17 cellular contexts compared by ENCODE assay signal in the genomic region with DNA sequence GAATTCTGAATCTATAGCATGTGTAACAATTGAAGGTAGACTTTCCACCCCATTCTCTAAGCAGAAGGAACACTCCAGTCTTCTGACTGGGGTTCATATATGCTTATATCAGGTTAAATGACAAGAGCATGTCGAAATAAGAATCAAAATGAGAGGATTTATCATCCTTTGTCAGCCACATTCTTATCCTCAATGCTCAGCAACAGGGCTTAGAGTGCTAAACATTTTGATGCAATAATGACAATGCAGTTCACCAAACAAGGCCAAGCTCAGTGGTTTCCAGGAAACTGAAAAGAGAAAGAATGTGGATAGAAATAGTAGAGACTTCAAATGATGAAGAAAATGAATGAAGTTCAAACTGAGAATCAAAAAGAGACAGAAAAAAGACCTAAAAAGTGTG.
A peak's percentile ranks its signal among the peaks of the same experiment; 100 is the strongest.
DNase-seq lines count a peak whose midpoint lies in the region; ATAC-seq and TF ChIP-seq lines count a peak whose summit lies in the region.
"Had no signal": no experiment of that assay in that cellular context is flagged by ENCODE, and none has a peak within 500 bp of the region (broad histone marks: within the 10 kb centered on the region; RNA-seq: fewer than 3 reads in every experiment).

No MANE protein-coding gene starts in this region.

- 58 to 88% methylated on average over 1 of the region's 1 CpG for WGBS in ectodermal cell, 2 experiments

- H3K9ac ChIP-seq in NT2/D1 (ENCODE audit: insufficient read length, low read depth), result no peak overlapping the region

- ATAC-seq in esophagus mucosa (no peak), HG03354 (IDR thresholded peaks at IDR 0.05; ENCODE audit: poor library complexity, severe bottlenecking, unreplicated experiment) (no peak)
- ATAC-seq: activated CD4-positive, alpha-beta T cell treated with anti-CD3 and anti-CD28 coated beads for 36 hours; effector memory CD8-positive, alpha-beta T cell had no signal

- H3K4me3 ChIP-seq in AG10803 (ENCODE audit: low read length) (no peak overlapping the region), NT2/D1 (ENCODE audit: insufficient read length, low read depth) (no peak overlapping the region), ectodermal cell (ENCODE audit: insufficient read depth, low read depth, low read length) (no peak overlapping the region)

- H3K9me3 ChIP-seq in NT2/D1 (ENCODE audit: insufficient read depth, low read length) (no peaks in the 10 kb centered on the region), ectodermal cell (ENCODE audit: control insufficient read depth, low read length) (no peaks in the 10 kb centered on the region)

- H3K4me1 ChIP-seq in NT2/D1 (ENCODE audit: insufficient read depth, insufficient read length) (no peaks in the 10 kb centered on the region), ectodermal cell (ENCODE audit: control insufficient read depth, insufficient read depth, low read length) (no peaks in the 10 kb centered on the region)

- TF ChIP-seq CTCF in AG10803 (conservative IDR thresholded peaks at IDR 0.05; ENCODE audit: low read length), result no peak

- H3K27me3 ChIP-seq in NT2/D1 (ENCODE audit: insufficient read depth, insufficient read length), result no peaks in the 10 kb centered on the region
- no peaks in the 10 kb centered on the region for H3K27me3 ChIP-seq in ectodermal cell (ENCODE audit: control insufficient read depth, insufficient read depth, low read length, poor library complexity, severe bottlenecking)

- H3K27ac ChIP-seq in ectodermal cell (ENCODE audit: insufficient read depth, low read depth, low read length, poor library complexity, severe bottlenecking), result peak overlapping the region; percentile 41

- H3K36me3 ChIP-seq in NT2/D1 (ENCODE audit: insufficient read depth, insufficient read length, low read length), result no peaks in the 10 kb centered on the region
- H3K36me3 ChIP-seq in ectodermal cell (ENCODE audit: control insufficient read depth, insufficient read depth, low read length), result no peaks in the 10 kb centered on the region

- DNase-seq in AG10803 (ENCODE audit: low read depth) (peak; percentile 81), NT2/D1 (ENCODE audit: low read depth, low spot score) (peak; percentile 18), lung microvascular endothelial cell (ENCODE audit: low read depth in 2 of 2) (peak; percentile 36 to 62)
- DNase-seq in activated CD4-positive, alpha-beta T cell treated with anti-CD3 and anti-CD28 coated beads for 4 hours, result no peak
- no peak for DNase-seq in stimulated activated CD4-positive, alpha-beta T cell treated with anti-CD3 and anti-CD28 coated beads, Interleukin-4, amount 100 ng/mL, for 24 hours
- DNase-seq: activated CD4-positive, alpha-beta T cell treated with anti-CD3 and anti-CD28 coated beads for 36 hours; activated T-cell treated with anti-CD3 and anti-CD28 coated beads, Interleukin-2, amount 50 U/mL, for 48 hours; amygdala; DMS153; effector memory CD8-positive, alpha-beta T cell; mammary epithelial cell; stimulated activated CD4-positive, alpha-beta T cell treated with anti-CD3 and anti-CD28 coated beads, Interleukin-15, amount 100 ng/mL, for 24 hours; SW 1271; trophoblast cell had no signal

Comparison
In these comparisons a context has a peak if more than half of its experiments do, and no peak if none do; other contexts are left out.
1. DNase-seq: peak in AG10803 (single experiment), NT2/D1 (single experiment) and lung microvascular endothelial cell (2 of 2); none in activated CD4-positive, alpha-beta T cell treated with anti-CD3 and anti-CD28 coated beads for 4 hours (0 of 2) and stimulated activated CD4-positive, alpha-beta T cell treated with anti-CD3 and anti-CD28 coated beads, Interleukin-4, amount 100 ng/mL, for 24 hours (single experiment).